In genomic region chr6:29243044-29243443, GRCh38 we compare ENCODE assay signal across 4 cellular contexts. TPM values are rescaled to one million over a fixed set of nuclear protein-coding genes. Genes with fewer than 3 reads are reported as not detected.
"Had no signal": no experiment of that assay in that cellular context is flagged by ENCODE, and none has a peak within 500 bp of the region (broad histone marks: within the 10 kb centered on the region; RNA-seq: fewer than 3 reads in every experiment).

No MANE protein-coding gene starts in this region.

RNA-seq across cellular contexts. Expression of gene OR14J1, which starts 58.5 kb away (rescaled TPM):
- total RNA-seq: HT-29, HT1080, IMR-90 had no signal
- polyA plus RNA-seq: IgD-negative memory B cell, IMR-90 had no signal
